Comparison of ENCODE assay signal across 14 cellular contexts in the genomic region with DNA sequence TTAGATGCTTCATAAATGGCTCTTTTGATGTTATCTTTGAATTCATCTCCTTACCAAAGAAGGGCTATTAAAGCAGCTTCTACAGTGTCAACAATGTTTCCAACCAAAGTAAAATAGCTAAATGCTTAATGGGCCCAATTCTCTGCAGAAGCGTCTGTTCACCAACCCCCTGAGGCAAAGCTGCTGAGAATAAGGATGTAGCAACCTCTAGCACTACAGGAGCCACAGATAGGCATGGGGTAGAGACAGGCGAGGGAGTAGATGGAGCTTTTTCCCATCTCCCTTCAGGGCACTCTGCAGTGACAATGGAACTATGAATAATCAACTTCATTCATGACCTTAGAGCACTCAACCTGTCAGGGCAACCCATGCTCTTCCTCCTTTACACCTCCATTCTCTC.
"Had no signal": no experiment of that assay in that cellular context is flagged by ENCODE, and none has a peak within 500 bp of the region (broad histone marks: within the 10 kb centered on the region; RNA-seq: fewer than 3 reads in every experiment).

No MANE protein-coding gene starts in this region.

- H3K4me1 Mint-ChIP-seq: activated CD4-positive, alpha-beta memory T cell treated with anti-CD3 and anti-CD28 coated beads, Interleukin-2, amount 10 ng/mL, durations not matched to agents 7 days and 5 days; activated naive CD4-positive, alpha-beta T cell treated with anti-CD3 and anti-CD28 coated beads, Interleukin-2, amount 50 U/mL, for 24 hours had no signal

- H3K4me3 Mint-ChIP-seq: activated CD4-positive, alpha-beta memory T cell treated with anti-CD3 and anti-CD28 coated beads, Interleukin-2, amount 10 ng/mL, durations not matched to agents 7 days and 5 days; activated naive CD4-positive, alpha-beta T cell treated with anti-CD3 and anti-CD28 coated beads, Interleukin-2, amount 50 U/mL, for 24 hours; activated T-cell treated with anti-CD3 and anti-CD28 coated beads, Interleukin-2, amount 50 U/mL, for 24 hours; neural progenitor cell; stimulated activated naive CD8-positive, alpha-beta T cell treated with anti-CD3 and anti-CD28 coated beads, Interleukin-15, Interleukin-2, amounts not matched to agents 100 ng/mL and 50 ng/mL, for 24 hours had no signal

- DNase-seq: activated CD4-positive, alpha-beta memory T cell treated with anti-CD3 and anti-CD28 coated beads, Interleukin-2, amount 10 ng/mL, durations not matched to agents 7 days and 5 days; activated CD4-positive, alpha-beta T cell treated with anti-CD3 and anti-CD28 coated beads for 4 hours; activated effector memory CD4-positive, alpha-beta T cell treated with Interleukin-2 at 50 U/mL for 16 hours; activated T-cell treated with anti-CD3 and anti-CD28 coated beads, Interleukin-2, amount 50 U/mL, for 24 hours; adrenal gland; erythroblast; heart right ventricle; midbrain; right lobe of liver; upper lobe of left lung had no signal

- H3K27ac Mint-ChIP-seq: activated CD4-positive, alpha-beta memory T cell treated with anti-CD3 and anti-CD28 coated beads, Interleukin-2, amount 10 ng/mL, durations not matched to agents 7 days and 5 days; activated naive CD4-positive, alpha-beta T cell treated with anti-CD3 and anti-CD28 coated beads, Interleukin-2, amount 50 U/mL, for 24 hours; activated T-cell treated with anti-CD3 and anti-CD28 coated beads, Interleukin-2, amount 50 U/mL, for 24 hours; neural progenitor cell; stimulated activated naive CD8-positive, alpha-beta T cell treated with anti-CD3 and anti-CD28 coated beads, Interleukin-15, Interleukin-2, amounts not matched to agents 100 ng/mL and 50 ng/mL, for 24 hours had no signal

- ATAC-seq: gastroesophageal sphincter, heart right ventricle, right lobe of liver had no signal

- H3K36me3 Mint-ChIP-seq: activated naive CD4-positive, alpha-beta T cell treated with anti-CD3 and anti-CD28 coated beads, Interleukin-2, amount 50 U/mL, for 24 hours; neural progenitor cell had no signal

- H3K9me3 Mint-ChIP-seq: activated naive CD4-positive, alpha-beta T cell treated with anti-CD3 and anti-CD28 coated beads, Interleukin-2, amount 50 U/mL, for 24 hours had no signal

- H3K27me3 Mint-ChIP-seq: activated CD4-positive, alpha-beta memory T cell treated with anti-CD3 and anti-CD28 coated beads, Interleukin-2, amount 10 ng/mL, durations not matched to agents 7 days and 5 days; activated naive CD4-positive, alpha-beta T cell treated with anti-CD3 and anti-CD28 coated beads, Interleukin-2, amount 50 U/mL, for 24 hours; activated T-cell treated with anti-CD3 and anti-CD28 coated beads, Interleukin-2, amount 50 U/mL, for 24 hours; stimulated activated naive CD8-positive, alpha-beta T cell treated with anti-CD3 and anti-CD28 coated beads, Interleukin-15, Interleukin-2, amounts not matched to agents 100 ng/mL and 50 ng/mL, for 24 hours had no signal
